ENCODE assay signal across 12 cellular contexts in genomic region chr2:62452701-62453449, GRCh38. TPM values are rescaled to one million over a fixed set of nuclear protein-coding genes. Genes with fewer than 3 reads are reported as not detected.
"Had no signal": no experiment of that assay in that cellular context is flagged by ENCODE, and none has a peak within 500 bp of the region (broad histone marks: within the 10 kb centered on the region; RNA-seq: fewer than 3 reads in every experiment).

No MANE protein-coding gene starts in this region.

- H3K27ac ChIP-seq: heart right ventricle, psoas muscle, upper lobe of left lung had no signal

- H3K9me3 Mint-ChIP-seq: activated naive CD8-positive, alpha-beta T cell treated with anti-CD3 and anti-CD28 coated beads, Interleukin-2, amount 50 U/mL, for 24 hours; activated T-helper 1 cell treated with anti-CD3 and anti-CD28 coated beads, Interleukin-12 subunit alpha, Interleukin-12 subunit beta, Interleukin-2, Interleukin-4 antibody, amounts not matched to agents 30 ng/mL and 10 ng/mL and 1 ng/mL, durations not matched to agents 14 hours and 24 hours and 36 hours; neural crest cell; stimulated activated naive CD8-positive, alpha-beta T cell treated with anti-CD3 and anti-CD28 coated beads, Interleukin-15, amount 100 ng/mL, for 72 hours had no signal

- H3K4me3 Mint-ChIP-seq: activated naive CD8-positive, alpha-beta T cell treated with anti-CD3 and anti-CD28 coated beads, Interleukin-2, amount 50 U/mL, for 24 hours; activated T-helper 1 cell treated with anti-CD3 and anti-CD28 coated beads, Interleukin-12 subunit alpha, Interleukin-12 subunit beta, Interleukin-2, Interleukin-4 antibody, amounts not matched to agents 30 ng/mL and 10 ng/mL and 1 ng/mL, durations not matched to agents 14 hours and 24 hours and 36 hours; neural crest cell; stimulated activated naive CD8-positive, alpha-beta T cell treated with anti-CD3 and anti-CD28 coated beads, Interleukin-15, amount 100 ng/mL, for 72 hours; T-helper 17 cell had no signal

- H3K4me1 ChIP-seq: psoas muscle had no signal

- DNase-seq: activated CD4-positive, alpha-beta T cell treated with anti-CD3 and anti-CD28 coated beads, Interleukin-2, amount 50 U/mL, for 1 hour; activated naive CD4-positive, alpha-beta T cell; activated naive CD8-positive, alpha-beta T cell treated with anti-CD3 and anti-CD28 coated beads, Interleukin-2, amount 50 U/mL, for 24 hours; aorta; heart right ventricle; psoas muscle; stimulated activated naive CD8-positive, alpha-beta T cell treated with anti-CD3 and anti-CD28 coated beads, Interleukin-15, amount 100 ng/mL, for 72 hours; T-helper 17 cell; upper lobe of left lung had no signal

- ATAC-seq: activated naive CD8-positive, alpha-beta T cell treated with anti-CD3 and anti-CD28 coated beads, Interleukin-2, amount 50 U/mL, for 24 hours; heart right ventricle; psoas muscle; sciatic nerve; stimulated activated naive CD8-positive, alpha-beta T cell treated with anti-CD3 and anti-CD28 coated beads, Interleukin-15, amount 100 ng/mL, for 72 hours; T-helper 17 cell had no signal

- H3K4me1 Mint-ChIP-seq: activated naive CD8-positive, alpha-beta T cell treated with anti-CD3 and anti-CD28 coated beads, Interleukin-2, amount 50 U/mL, for 24 hours; stimulated activated naive CD8-positive, alpha-beta T cell treated with anti-CD3 and anti-CD28 coated beads, Interleukin-15, amount 100 ng/mL, for 72 hours; T-helper 17 cell had no signal

- H3K27ac Mint-ChIP-seq: activated naive CD8-positive, alpha-beta T cell treated with anti-CD3 and anti-CD28 coated beads, Interleukin-2, amount 50 U/mL, for 24 hours; activated T-helper 1 cell treated with anti-CD3 and anti-CD28 coated beads, Interleukin-12 subunit alpha, Interleukin-12 subunit beta, Interleukin-2, Interleukin-4 antibody, amounts not matched to agents 30 ng/mL and 10 ng/mL and 1 ng/mL, durations not matched to agents 14 hours and 24 hours and 36 hours; T-helper 17 cell had no signal

- H3K27me3 ChIP-seq: heart right ventricle, upper lobe of left lung had no signal

RNA-seq across cellular contexts. Expression of gene TMEM17, which starts 53.1 kb away (rescaled TPM):
- total RNA-seq: T-helper 17 cell had no signal
